In the genomic region with DNA sequence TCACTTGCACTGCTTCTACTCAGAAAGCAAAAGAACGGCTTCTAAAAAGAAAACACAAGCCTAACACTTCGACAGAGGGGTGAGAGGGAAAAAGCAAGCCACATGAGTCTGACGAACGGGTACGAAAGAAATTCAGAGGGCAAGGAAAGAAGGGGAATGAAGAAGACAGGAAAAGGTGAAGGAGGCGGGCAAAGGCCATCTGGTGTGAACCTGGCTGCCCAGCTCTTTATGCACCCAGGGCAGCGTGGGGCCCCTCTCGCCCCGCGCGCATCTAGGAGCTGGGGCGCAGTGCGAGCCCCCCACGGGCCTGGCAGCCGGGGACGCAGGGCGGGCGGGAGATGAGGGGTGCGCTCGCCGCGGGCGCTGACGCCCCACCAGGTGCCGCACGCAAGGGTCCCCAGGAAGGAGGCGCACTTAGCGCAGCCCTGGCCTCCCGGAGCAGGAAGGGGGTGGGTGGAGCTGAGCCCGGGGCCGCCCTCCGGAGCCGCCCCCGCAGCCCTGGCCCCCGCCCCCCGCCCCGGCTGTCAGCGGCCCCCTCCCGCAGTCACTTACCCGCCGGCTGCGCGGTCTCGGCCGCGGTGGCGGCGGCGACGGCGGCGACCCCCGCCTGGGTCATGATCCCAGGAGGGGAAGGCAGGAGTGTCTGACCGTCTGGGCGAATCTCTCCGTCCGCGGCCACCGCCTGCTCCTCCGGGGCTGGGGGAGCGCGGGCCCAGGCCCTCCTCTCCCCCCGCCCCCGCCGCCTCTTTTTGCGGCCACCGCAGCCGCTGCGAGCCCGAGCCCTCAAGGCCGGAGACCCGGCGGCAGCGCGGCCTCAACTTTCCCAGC, we compare ENCODE assay signal across 8 cellular contexts. TPM values are rescaled to one million over a fixed set of nuclear protein-coding genes. Genes with fewer than 3 reads are reported as not detected.
DNase-seq lines count a peak whose midpoint lies in the region; ATAC-seq, FAIRE-seq and TF ChIP-seq lines count a peak whose summit lies in the region.

A gene with protein sequence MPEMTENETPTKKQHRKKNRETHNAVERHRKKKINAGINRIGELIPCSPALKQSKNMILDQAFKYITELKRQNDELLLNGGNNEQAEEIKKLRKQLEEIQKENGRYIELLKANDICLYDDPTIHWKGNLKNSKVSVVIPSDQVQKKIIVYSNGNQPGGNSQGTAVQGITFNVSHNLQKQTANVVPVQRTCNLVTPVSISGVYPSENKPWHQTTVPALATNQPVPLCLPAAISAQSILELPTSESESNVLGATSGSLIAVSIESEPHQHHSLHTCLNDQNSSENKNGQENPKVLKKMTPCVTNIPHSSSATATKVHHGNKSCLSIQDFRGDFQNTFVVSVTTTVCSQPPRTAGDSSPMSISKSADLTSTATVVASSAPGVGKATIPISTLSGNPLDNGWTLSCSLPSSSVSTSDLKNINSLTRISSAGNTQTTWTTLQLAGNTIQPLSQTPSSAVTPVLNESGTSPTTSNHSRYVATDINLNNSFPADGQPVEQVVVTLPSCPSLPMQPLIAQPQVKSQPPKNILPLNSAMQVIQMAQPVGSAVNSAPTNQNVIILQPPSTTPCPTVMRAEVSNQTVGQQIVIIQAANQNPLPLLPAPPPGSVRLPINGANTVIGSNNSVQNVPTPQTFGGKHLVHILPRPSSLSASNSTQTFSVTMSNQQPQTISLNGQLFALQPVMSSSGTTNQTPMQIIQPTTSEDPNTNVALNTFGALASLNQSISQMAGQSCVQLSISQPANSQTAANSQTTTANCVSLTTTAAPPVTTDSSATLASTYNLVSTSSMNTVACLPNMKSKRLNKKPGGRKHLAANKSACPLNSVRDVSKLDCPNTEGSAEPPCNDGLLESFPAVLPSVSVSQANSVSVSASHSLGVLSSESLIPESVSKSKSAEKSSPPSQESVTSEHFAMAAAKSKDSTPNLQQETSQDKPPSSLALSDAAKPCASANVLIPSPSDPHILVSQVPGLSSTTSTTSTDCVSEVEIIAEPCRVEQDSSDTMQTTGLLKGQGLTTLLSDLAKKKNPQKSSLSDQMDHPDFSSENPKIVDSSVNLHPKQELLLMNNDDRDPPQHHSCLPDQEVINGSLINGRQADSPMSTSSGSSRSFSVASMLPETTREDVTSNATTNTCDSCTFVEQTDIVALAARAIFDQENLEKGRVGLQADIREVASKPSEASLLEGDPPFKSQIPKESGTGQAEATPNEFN (N-terminal part only) (minus strand): TSS at position 825 of the 828 bp plus-strand sequence. CDS start 21,764 bp downstream, outside the sequence.

- H3K36me3 ChIP-seq in RWPE2 (ENCODE audit: low read depth) (no peaks in the 10 kb centered on the region), neutrophil (no peaks in the 10 kb centered on the region)

- H3K4me3 ChIP-seq in RWPE2 (ENCODE audit: severe bottlenecking) (peak within 1 kb of the TSS; percentile 86), neutrophil (ENCODE audit: low read depth in 1 of 2, low read length in 1 of 2) (peak within 1 kb of the TSS; percentile 84 to 86)

- TF ChIP-seq CTCF in RWPE2 (IDR thresholded peaks at IDR 0.05; ENCODE audit: poor library complexity, severe bottlenecking): no peak
- TF ChIP-seq CTCF in neutrophil (IDR thresholded peaks at IDR 0.05): peak; percentile 61

- ATAC-seq in GM21381 (IDR thresholded peaks at IDR 0.05; ENCODE audit: unreplicated experiment) (peak; percentile 63), RWPE2 (ENCODE audit: low read depth) (peak; percentile 63)

- H3K27me3 ChIP-seq in RWPE2 (ENCODE audit: insufficient read depth, poor library complexity, severe bottlenecking) (no peaks in the 10 kb centered on the region), neutrophil (peaks cover 8% of the 10 kb centered on the region)

- no peak for FAIRE-seq in frontal cortex (lab: Jason Lieb, UNC)

- peak within 1 kb of the TSS; percentile 63 for H3K27ac ChIP-seq in RWPE2 (ENCODE audit: poor library complexity, severe bottlenecking)
- peak within 1 kb of the TSS; percentile 99 for H3K27ac ChIP-seq in neutrophil

- H3K9me3 ChIP-seq in RWPE2 (ENCODE audit: severe bottlenecking): no peaks in the 10 kb centered on the region
- H3K9me3 ChIP-seq in neutrophil: no peaks in the 10 kb centered on the region

- peaks cover 12% of the 10 kb centered on the region for H3K4me1 ChIP-seq in RWPE2 (ENCODE audit: insufficient read depth, poor library complexity, severe bottlenecking)
- peaks cover 23 to 28% of the 10 kb centered on the region in 2 experiments for H3K4me1 ChIP-seq in neutrophil (ENCODE audit: control insufficient read depth in 1 of 2, insufficient read depth in 1 of 2, low read depth in 1 of 2, low read length in 1 of 2)

- DNase-seq in DMS 273 (lab: John Stamatoyannopoulos, UW; ENCODE audit: unreplicated experiment): peak; percentile 91
- DNase-seq in HUDEP-2 (lab: John Stamatoyannopoulos, UW; ENCODE audit: unreplicated experiment in 76 of 76): peak in 68 of 76 experiments; percentile 3 to 81 (median 50)
- DNase-seq in RWPE2 (ENCODE audit: low spot score): peak; percentile 61
- DNase-seq in activated effector memory CD4-positive, alpha-beta T cell treated with Interleukin-2 at 50 U/mL for 16 hours: peak; percentile 82
- peak; percentile 88 to 89 for DNase-seq in frontal cortex (ENCODE audit: low spot score in 2 of 2)
- peak; percentile 20 for DNase-seq in superior temporal gyrus (ENCODE audit: extremely low spot score)

RNA-seq across cellular contexts. Expression of the gene that starts here (rescaled TPM):
- total RNA-seq in frontal cortex: 13.5 TPM

Comparison
In these comparisons a context has a peak if more than half of its experiments do, and no peak if none do; other contexts are left out.
1. Peak in every context shown above with its lines: DNase-seq, ATAC-seq, H3K4me3 ChIP-seq and H3K27ac ChIP-seq.
2. DNase-seq: peak in every context shown above with its lines; median percentile 91 in DMS 273; 88 in frontal cortex; 82 in activated effector memory CD4-positive, alpha-beta T cell treated with Interleukin-2 at 50 U/mL for 16 hours; 61 in RWPE2; 50 in HUDEP-2; 20 in superior temporal gyrus.